Comparison of ENCODE assay signal across 10 cellular contexts in the genomic region with DNA sequence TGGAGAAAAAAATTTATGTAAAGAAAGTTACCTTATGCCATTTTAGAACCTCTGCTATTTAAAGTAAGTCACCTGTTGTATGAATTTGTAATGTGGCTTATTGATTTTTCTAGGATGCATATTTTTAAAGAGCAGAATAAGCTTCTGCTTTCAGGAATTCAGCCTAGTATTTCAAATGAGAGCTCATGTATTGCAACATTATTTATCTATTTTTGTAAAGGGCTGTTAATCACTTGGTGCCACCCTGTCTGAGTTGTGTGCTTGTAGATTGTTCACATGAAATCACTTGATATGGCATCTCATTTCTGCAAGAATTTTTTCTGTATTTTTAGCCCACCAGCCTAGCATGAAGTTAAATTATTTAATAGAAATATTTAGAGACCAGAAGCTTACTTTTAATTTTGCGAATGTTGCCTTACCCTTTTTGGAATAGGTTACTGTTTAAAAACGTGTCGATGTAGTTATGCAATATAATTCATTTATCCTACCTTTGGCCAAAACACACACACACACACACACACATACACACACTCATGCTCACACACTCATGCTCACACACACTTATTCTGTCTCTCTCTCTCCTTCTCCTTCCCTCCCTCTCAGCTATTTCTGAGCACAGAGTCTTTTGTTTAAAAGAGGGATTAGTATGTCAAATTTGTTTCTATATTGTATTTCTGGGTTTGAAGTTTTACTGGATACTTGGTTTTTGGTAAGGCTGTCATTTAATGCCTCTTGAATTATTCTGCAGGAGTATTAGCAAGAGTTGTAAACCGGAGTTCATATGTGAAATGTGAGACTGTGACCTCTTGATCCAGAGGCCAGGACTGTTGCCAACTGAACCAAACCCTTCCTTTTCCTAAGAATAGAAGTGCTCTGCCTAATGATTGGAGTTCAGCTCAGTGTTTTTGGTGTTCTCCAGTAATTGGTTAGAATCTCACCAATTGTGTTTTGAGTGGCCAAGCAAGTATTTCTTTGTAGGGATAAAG. TPM values are rescaled to one million over a fixed set of nuclear protein-coding genes. Genes with fewer than 3 reads are reported as not detected.
A peak's percentile ranks its signal among the peaks of the same experiment; 100 is the strongest.
DNase-seq lines count a peak whose midpoint lies in the region; ATAC-seq and TF ChIP-seq lines count a peak whose summit lies in the region.
"Had no signal": no experiment of that assay in that cellular context is flagged by ENCODE, and none has a peak within 500 bp of the region (broad histone marks: within the 10 kb centered on the region; RNA-seq: fewer than 3 reads in every experiment).

No MANE protein-coding gene starts in this region.

- H3K9ac ChIP-seq in HCT116 (ENCODE audit: low read length) (no peak overlapping the region), skeletal muscle satellite cell (ENCODE audit: low read depth, low read length) (peak overlapping the region; percentile 15)

- no peak for TF ChIP-seq CTCF in HCT116 (IDR thresholded peaks at IDR 0.05 in 2 of 3, conservative IDR thresholded peaks at IDR 0.05 in 1 of 3; ENCODE audit: borderline replicate concordance in 1 of 3, insufficient read depth in 1 of 3, low read depth in 2 of 3, low read length in 2 of 3)

- 23% methylated on average over 4 of the region's 4 CpGs for WGBS in right cardiac atrium

- no peak for TF ChIP-seq POLR2A in HCT116 (IDR thresholded peaks at IDR 0.05; ENCODE audit: borderline replicate concordance, extremely low read depth, insufficient read depth, insufficient read length)

- no peaks in the 10 kb centered on the region for H3K36me3 Mint-ChIP-seq in activated naive CD4-positive, alpha-beta T cell treated with anti-CD3 and anti-CD28 coated beads, Interleukin-2, amount 50 U/mL, for 72 hours

- no peaks in the 10 kb centered on the region for H3K9me3 Mint-ChIP-seq in activated naive CD4-positive, alpha-beta T cell treated with anti-CD3 and anti-CD28 coated beads, Interleukin-2, amount 50 U/mL, for 72 hours

- intact Hi-C loops in HCT116 (cut with micrococcal nuclease) (no loop called here), right cardiac atrium (cut with DNase I) (no loop called here)

- peak; percentile 62; the same call in 1 of the 2 replicates for ATAC-seq in HCT116
- peak; percentile 82 to 92 for ATAC-seq in right cardiac atrium
- no peak for ATAC-seq in HG02885 (IDR thresholded peaks at IDR 0.05; ENCODE audit: poor library complexity, unreplicated experiment)
- no peak for ATAC-seq in activated naive CD4-positive, alpha-beta T cell treated with anti-CD3 and anti-CD28 coated beads, Interleukin-2, amount 50 U/mL, for 72 hours

- DNase-seq in HCT116 (ENCODE audit: low read depth, low spot score), result no peak
- DNase-seq in amniotic epithelial cell (ENCODE audit: low read depth), result peak; percentile 63
- DNase-seq in right cardiac atrium, result peak; percentile 47 to 68 (median 64)
- DNase-seq in foreskin melanocyte, result no peak
- DNase-seq in activated CD4-positive, alpha-beta T cell treated with anti-CD3 and anti-CD28 coated beads, Interleukin-2, amount 50 U/mL, for 4 hours, result no peak
- DNase-seq in activated naive CD4-positive, alpha-beta T cell treated with anti-CD3 and anti-CD28 coated beads, Interleukin-2, amount 50 U/mL, for 72 hours (ENCODE audit: low spot score in 2 of 2), result no peak
- DNase-seq: DMS153, lower lobe of right lung had no signal

- no peak overlapping the region for H2AFZ ChIP-seq in HCT116 (ENCODE audit: low read depth, low read length, poor library complexity, severe bottlenecking)

- H3K36me3 ChIP-seq in HCT116 (ENCODE audit: control insufficient read depth in 1 of 2, insufficient read depth in 2 of 2, low read length in 2 of 2) (no peaks in the 10 kb centered on the region), skeletal muscle satellite cell (ENCODE audit: insufficient read depth, low read length) (no peaks in the 10 kb centered on the region)
- H3K36me3 ChIP-seq: lower lobe of right lung had no signal

- POLR2A ChIA-PET in HCT116 (lab: Charles Lee), result no interaction called here

- H3K27ac Mint-ChIP-seq in activated naive CD4-positive, alpha-beta T cell treated with anti-CD3 and anti-CD28 coated beads, Interleukin-2, amount 50 U/mL, for 72 hours, result peak overlapping the region in 1 of 2 donors; percentile 39

- peaks cover 100% of the 10 kb centered on the region for H3K79me2 ChIP-seq in HCT116 (ENCODE audit: insufficient read depth, low read length)

- H3K4me2 ChIP-seq in HCT116 (ENCODE audit: low read length) (peak overlapping the region; percentile 48), skeletal muscle satellite cell (ENCODE audit: low read length) (peak overlapping the region; percentile 52)

- H3K27me3 ChIP-seq in HCT116 (ENCODE audit: insufficient read depth, low read length) (no peaks in the 10 kb centered on the region), right cardiac atrium (ENCODE audit: control insufficient read depth, insufficient read depth) (no peaks in the 10 kb centered on the region), skeletal muscle satellite cell (ENCODE audit: control insufficient read depth, insufficient read depth, low read length) (no peaks in the 10 kb centered on the region)

- H4K20me1 ChIP-seq in HCT116 (ENCODE audit: insufficient read depth), result peaks cover 17% of the 10 kb centered on the region; the same call in 1 of the 2 replicates

- CTCF ChIA-PET in HCT116 (lab: Charles Lee), result no interaction called here

- TF ChIP-seq RAD21 in HCT116 (IDR thresholded peaks at IDR 0.05; ENCODE audit: low read depth), result no peak

- no peak overlapping the region for H3K27ac ChIP-seq in HCT116 (ENCODE audit: low read depth, low read length)
- peak overlapping the region; percentile 76 for H3K27ac ChIP-seq in right cardiac atrium (ENCODE audit: low read length)
- H3K27ac ChIP-seq: lower lobe of right lung had no signal

- RAD21 ChIA-PET in HCT116 (lab: Charles Lee; ENCODE audit: low non-redundant PET in 1 of 2, low total read pairs in 2 of 2, uncharacterized antibody in 2 of 2, unreplicated experiment in 2 of 2), result no interaction called here

- no peaks in the 10 kb centered on the region for H3K9me2 ChIP-seq in HCT116 (ENCODE audit: insufficient read depth)

- H3K4me1 ChIP-seq in HCT116 (ENCODE audit: control insufficient read depth in 1 of 2, insufficient read depth in 2 of 2, low read length in 2 of 2), result peaks cover 16 to 25% of the 10 kb centered on the region in 2 experiments
- peaks cover 4% of the 10 kb centered on the region for H3K4me1 ChIP-seq in right cardiac atrium (ENCODE audit: control insufficient read depth, insufficient read depth, low read length)
- H3K4me1 ChIP-seq in skeletal muscle satellite cell (ENCODE audit: control insufficient read depth, insufficient read depth, low read length), result peaks cover 26% of the 10 kb centered on the region

- H3K9me3 ChIP-seq in HCT116 (ENCODE audit: control insufficient read depth in 1 of 2, insufficient read depth in 1 of 2, low read depth in 1 of 2, low read length in 2 of 2) (no peaks in the 10 kb centered on the region), right cardiac atrium (ENCODE audit: control insufficient read depth, low read length) (no peaks in the 10 kb centered on the region), skeletal muscle satellite cell (replicated peaks; ENCODE audit: low read length) (no peaks in the 10 kb centered on the region)
- H3K9me3 ChIP-seq: lower lobe of right lung had no signal

- no TSS peak for BruUV-seq in HCT116 (replicated peaks; lab: Mats Ljungman, UMichigan)

- H3K4me3 ChIP-seq in HCT116 (replicated peaks in 1 of 2; ENCODE audit: low read depth in 1 of 2, low read length in 2 of 2) (no peak overlapping the region), right cardiac atrium (ENCODE audit: low read length) (peak overlapping the region; percentile 6), skeletal muscle satellite cell (ENCODE audit: low read length) (peak overlapping the region; percentile 3)
- H3K4me3 ChIP-seq: lower lobe of right lung had no signal

TF ChIP-seq in HCT116, 20 proteins besides CTCF, POLR2A, EP300 and RAD21:
- TF ChIP-seq, protein P1, sequence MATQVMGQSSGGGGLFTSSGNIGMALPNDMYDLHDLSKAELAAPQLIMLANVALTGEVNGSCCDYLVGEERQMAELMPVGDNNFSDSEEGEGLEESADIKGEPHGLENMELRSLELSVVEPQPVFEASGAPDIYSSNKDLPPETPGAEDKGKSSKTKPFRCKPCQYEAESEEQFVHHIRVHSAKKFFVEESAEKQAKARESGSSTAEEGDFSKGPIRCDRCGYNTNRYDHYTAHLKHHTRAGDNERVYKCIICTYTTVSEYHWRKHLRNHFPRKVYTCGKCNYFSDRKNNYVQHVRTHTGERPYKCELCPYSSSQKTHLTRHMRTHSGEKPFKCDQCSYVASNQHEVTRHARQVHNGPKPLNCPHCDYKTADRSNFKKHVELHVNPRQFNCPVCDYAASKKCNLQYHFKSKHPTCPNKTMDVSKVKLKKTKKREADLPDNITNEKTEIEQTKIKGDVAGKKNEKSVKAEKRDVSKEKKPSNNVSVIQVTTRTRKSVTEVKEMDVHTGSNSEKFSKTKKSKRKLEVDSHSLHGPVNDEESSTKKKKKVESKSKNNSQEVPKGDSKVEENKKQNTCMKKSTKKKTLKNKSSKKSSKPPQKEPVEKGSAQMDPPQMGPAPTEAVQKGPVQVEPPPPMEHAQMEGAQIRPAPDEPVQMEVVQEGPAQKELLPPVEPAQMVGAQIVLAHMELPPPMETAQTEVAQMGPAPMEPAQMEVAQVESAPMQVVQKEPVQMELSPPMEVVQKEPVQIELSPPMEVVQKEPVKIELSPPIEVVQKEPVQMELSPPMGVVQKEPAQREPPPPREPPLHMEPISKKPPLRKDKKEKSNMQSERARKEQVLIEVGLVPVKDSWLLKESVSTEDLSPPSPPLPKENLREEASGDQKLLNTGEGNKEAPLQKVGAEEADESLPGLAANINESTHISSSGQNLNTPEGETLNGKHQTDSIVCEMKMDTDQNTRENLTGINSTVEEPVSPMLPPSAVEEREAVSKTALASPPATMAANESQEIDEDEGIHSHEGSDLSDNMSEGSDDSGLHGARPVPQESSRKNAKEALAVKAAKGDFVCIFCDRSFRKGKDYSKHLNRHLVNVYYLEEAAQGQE (IDR thresholded peaks at IDR 0.05; ENCODE audit: low read depth), result no peak
- TF ChIP-seq CEBPB (IDR thresholded peaks at IDR 0.05; ENCODE audit: low read depth), result peak; percentile 43; the same call in 1 of the 2 replicates
- no peak for TF ChIP-seq EZH2 (IDR thresholded peaks at IDR 0.05)
- peak; percentile 1; the same call in 1 of the 2 replicates for TF ChIP-seq SP1 (IDR thresholded peaks at IDR 0.05; ENCODE audit: low read depth)

RNA-seq across cellular contexts. Expression of a gene that starts 34.4 kb away (rescaled TPM):
- total RNA-seq in HCT116 (2021; ENCODE audit: unreplicated experiment), result 88.6 TPM
- polyA plus RNA-seq in HCT116 (2012), result 62.8 and 64.2 TPM in 2 replicates
- total RNA-seq in right cardiac atrium, result 100 to 1,000 TPM in 3 of 4 donors, 10 to 100 TPM in 1; 97.4 to 112 (median 106) TPM
- polyA plus RNA-seq in right cardiac atrium, result 32.0 TPM
- 85.9 and 116 TPM in 2 replicates for total RNA-seq in skeletal muscle satellite cell (2012; rRNA removed)
- total RNA-seq in activated naive CD4-positive, alpha-beta T cell treated with anti-CD3 and anti-CD28 coated beads, Interleukin-2, amount 50 U/mL, for 72 hours, result under 1 TPM; 0.62 to 0.75 TPM

Comparison
In these comparisons a context has a peak if more than half of its experiments do, and no peak if none do; other contexts are left out.
1. ATAC-seq: peak in HCT116 (single experiment) and right cardiac atrium (2 of 2); none in HG02885 (single experiment) and activated naive CD4-positive, alpha-beta T cell treated with anti-CD3 and anti-CD28 coated beads, Interleukin-2, amount 50 U/mL, for 72 hours (0 of 2).
2. DNase-seq: peak in amniotic epithelial cell (single experiment) and right cardiac atrium (3 of 3); none in HCT116 (single experiment), foreskin melanocyte (single experiment), activated CD4-positive, alpha-beta T cell treated with anti-CD3 and anti-CD28 coated beads, Interleukin-2, amount 50 U/mL, for 4 hours (0 of 2) and activated naive CD4-positive, alpha-beta T cell treated with anti-CD3 and anti-CD28 coated beads, Interleukin-2, amount 50 U/mL, for 72 hours (0 of 2).
3. H3K4me3 ChIP-seq: peak in right cardiac atrium (single experiment) and skeletal muscle satellite cell (single experiment); none in HCT116 (0 of 2).
4. RNA of a gene that starts 34.4 kb away (total RNA-seq): 97.4 to 112 TPM in right cardiac atrium and 88.6 TPM in HCT116 (single experiment); 0.62 to 0.75 TPM in activated naive CD4-positive, alpha-beta T cell treated with anti-CD3 and anti-CD28 coated beads, Interleukin-2, amount 50 U/mL, for 72 hours; every median in the first group is over 10 times any median in the second.